In the genomic region with DNA sequence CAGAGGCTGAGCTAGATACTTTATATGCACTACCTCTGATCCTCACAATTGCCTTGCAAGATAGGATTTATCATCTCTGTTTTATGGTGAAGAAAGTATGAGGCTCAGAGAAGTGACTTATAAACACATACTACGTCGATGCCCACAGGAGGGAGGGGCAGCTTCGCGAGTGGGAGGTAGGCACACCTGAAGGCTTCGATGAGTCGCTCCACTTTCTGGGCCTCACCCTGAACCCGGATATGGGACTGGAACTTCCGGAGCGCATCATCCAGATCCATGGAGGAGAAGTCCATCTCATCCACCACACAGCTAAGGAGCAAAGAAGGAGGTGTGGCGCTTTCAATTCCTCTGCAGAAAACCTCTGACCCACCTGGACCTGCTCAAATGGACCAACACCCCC, we compare ENCODE assay signal across 26 cellular contexts.
"Had no signal": no experiment of that assay in that cellular context is flagged by ENCODE, and none has a peak within 500 bp of the region (broad histone marks: within the 10 kb centered on the region; RNA-seq: fewer than 3 reads in every experiment).

No MANE protein-coding gene starts in this region.

- H3K4me1 ChIP-seq: colonic mucosa, gastroesophageal sphincter, heart left ventricle, parathyroid adenoma, right atrium auricular region, stomach, thyroid gland, vagina had no signal

- H3K4me3 Mint-ChIP-seq: mesothelial cell of epicardium; naive B cell; natural killer cell treated with Interleukin-12 subunit alpha and Interleukin-12 subunit beta and Interleukin-15 and Interleukin-18, amount 100 ng/mL, for 72 hours; neural crest cell; stimulated activated effector memory CD8-positive, alpha-beta T cell treated with anti-CD3 and anti-CD28 coated beads, Interleukin-12 subunit alpha, Interleukin-12 subunit beta, amount 100 ng/mL, for 72 hours had no signal

- H3K27ac ChIP-seq: colonic mucosa, gastroesophageal sphincter, heart left ventricle, hepatocyte, parathyroid adenoma, right atrium auricular region, stomach, thyroid gland, vagina had no signal

- H3K4me2 ChIP-seq: hepatocyte, smooth muscle cell had no signal

- H2AFZ ChIP-seq: hepatocyte, parathyroid adenoma had no signal

- H3K27me3 Mint-ChIP-seq: progenitor cell of endocrine pancreas had no signal

- H3K4me3 ChIP-seq: colonic mucosa, gastroesophageal sphincter, heart left ventricle, hepatocyte, lung, mucosa of descending colon, right atrium auricular region, smooth muscle cell, stomach, thyroid gland, vagina had no signal

- H3K79me2 ChIP-seq: hepatocyte, parathyroid adenoma had no signal

- H3K4me1 Mint-ChIP-seq: mesothelial cell of epicardium; naive B cell; neural crest cell; stimulated activated effector memory CD8-positive, alpha-beta T cell treated with anti-CD3 and anti-CD28 coated beads, Interleukin-12 subunit alpha, Interleukin-12 subunit beta, amount 100 ng/mL, for 72 hours had no signal

- DNase-seq: colonic mucosa; effector memory CD4-positive, alpha-beta T cell; foreskin fibroblast; heart left ventricle; kidney; mesenchymal stem cell; mucosa of descending colon; naive B cell; stimulated activated CD4-positive, alpha-beta T cell treated with anti-CD3 and anti-CD28 coated beads, Interleukin-2, amount 100 ng/mL, for 24 hours; stimulated activated CD4-positive, alpha-beta T cell treated with anti-CD3 and anti-CD28 coated beads, Interleukin-4, amount 100 ng/mL, for 24 hours; stimulated activated naive CD4-positive, alpha-beta T cell treated with Interleukin-2 at 50 U/mL for 16 hours; stomach; thyroid gland; trophoblast cell had no signal

- H3K36me3 ChIP-seq: colonic mucosa, right atrium auricular region, thyroid gland had no signal

- H3K27ac Mint-ChIP-seq: mesothelial cell of epicardium; naive B cell; natural killer cell treated with Interleukin-12 subunit alpha and Interleukin-12 subunit beta and Interleukin-15 and Interleukin-18, amount 100 ng/mL, for 72 hours; progenitor cell of endocrine pancreas; stimulated activated effector memory CD8-positive, alpha-beta T cell treated with anti-CD3 and anti-CD28 coated beads, Interleukin-12 subunit alpha, Interleukin-12 subunit beta, amount 100 ng/mL, for 72 hours had no signal

- H3K27me3 ChIP-seq: colonic mucosa, gastroesophageal sphincter, hepatocyte, right atrium auricular region, stomach, thyroid gland, vagina had no signal

- H3K9me3 Mint-ChIP-seq: natural killer cell treated with Interleukin-12 subunit alpha and Interleukin-12 subunit beta and Interleukin-15 and Interleukin-18, amount 100 ng/mL, for 72 hours; neural crest cell; stimulated activated effector memory CD8-positive, alpha-beta T cell treated with anti-CD3 and anti-CD28 coated beads, Interleukin-12 subunit alpha, Interleukin-12 subunit beta, amount 100 ng/mL, for 72 hours had no signal

- H3K9ac ChIP-seq: parathyroid adenoma had no signal

- H3K36me3 Mint-ChIP-seq: naive B cell; natural killer cell treated with Interleukin-12 subunit alpha and Interleukin-12 subunit beta and Interleukin-15 and Interleukin-18, amount 100 ng/mL, for 72 hours had no signal

- H3K9me3 ChIP-seq: colonic mucosa, gastroesophageal sphincter, heart left ventricle, mucosa of descending colon, right atrium auricular region, stomach, thyroid gland, vagina had no signal
